ENCODE assay signal across 1 cellular context in genomic region chr7:30505174-30505697, GRCh38.
TF ChIP-seq lines count a peak whose summit lies in the region.

No MANE protein-coding gene starts in this region.

TF ChIP-seq in HEK293, 187 proteins besides CTCF, POLR2A, EP300 and RAD21 (continued from another document):
- TF ChIP-seq ZNF518A (tag by site-specific recombination; conservative IDR thresholded peaks at IDR 0.05; ENCODE audit: low read depth): no peak
- TF ChIP-seq ZNF335 (tag by site-specific recombination; conservative IDR thresholded peaks at IDR 0.05): peak; percentile 84; the same call in 1 of the 2 replicates
- TF ChIP-seq ZNF121 (tag by site-specific recombination; IDR thresholded peaks at IDR 0.05): peak; percentile 92
- TF ChIP-seq ZSCAN30 (tag by site-specific recombination; IDR thresholded peaks at IDR 0.05): peak; percentile 1; the same call in 1 of the 2 replicates
- TF ChIP-seq ZNF660 (tag by site-specific recombination; IDR thresholded peaks at IDR 0.05): peak; percentile 59
- peak; percentile 92 for TF ChIP-seq ZBTB6 (tag by site-specific recombination; IDR thresholded peaks at IDR 0.05)
